1 cellular context compared by ENCODE assay signal in genomic region chr12:65930114-65930828, GRCh38.
A peak's percentile ranks its signal among the peaks of the same experiment; 100 is the strongest.
TF ChIP-seq lines count a peak whose summit lies in the region.

No MANE protein-coding gene starts in this region.

TF ChIP-seq in HepG2, 621 proteins besides CTCF, POLR2A, EP300 and RAD21 (continued from another document and continues in another):
- peak; percentile 76 for TF ChIP-seq TFE3 (CRISPR knock-in tag; IDR thresholded peaks at IDR 0.05)
- TF ChIP-seq TEAD2 (CRISPR knock-in tag; IDR thresholded peaks at IDR 0.05), result no peak
- TF ChIP-seq CREB1 (IDR thresholded peaks at IDR 0.05), result no peak
- TF ChIP-seq CREB1 (CRISPR knock-in tag; IDR thresholded peaks at IDR 0.05), result peak; percentile 57; the same call in 1 of the 2 replicates
- 0 out of 2 replicates have a peak, but pooled peaks have one; percentile 36 for TF ChIP-seq CCDC6 (CRISPR knock-in tag; IDR thresholded peaks at IDR 0.05)
- TF ChIP-seq ZNF609 (CRISPR knock-in tag; IDR thresholded peaks at IDR 0.05; ENCODE audit: borderline replicate concordance), result peak; percentile 94
- no peak for TF ChIP-seq ZFP62 (CRISPR knock-in tag; IDR thresholded peaks at IDR 0.05)
- no peak for TF ChIP-seq ZFYVE20 (CRISPR knock-in tag; IDR thresholded peaks at IDR 0.05; ENCODE audit: borderline replicate concordance, low read depth)
- no peak for TF ChIP-seq ZNF761 (CRISPR knock-in tag; conservative IDR thresholded peaks at IDR 0.05)
- TF ChIP-seq ZNF597 (CRISPR knock-in tag; IDR thresholded peaks at IDR 0.05), result no peak
- no peak for TF ChIP-seq ZNF713 (CRISPR knock-in tag; IDR thresholded peaks at IDR 0.05)
- TF ChIP-seq EHMT2 (IDR thresholded peaks at IDR 0.05; ENCODE audit: borderline replicate concordance, low read depth, low read length), result peak; percentile 67; the same call in 1 of the 2 replicates
- TF ChIP-seq ZXDC (CRISPR knock-in tag; IDR thresholded peaks at IDR 0.05), result no peak
- no peak for TF ChIP-seq BCL3 (CRISPR knock-in tag; IDR thresholded peaks at IDR 0.05)
- no peak for TF ChIP-seq ZNF18 (CRISPR knock-in tag; IDR thresholded peaks at IDR 0.05; ENCODE audit: insufficient replicate concordance)
- no peak for TF ChIP-seq ZNF484 (CRISPR knock-in tag; IDR thresholded peaks at IDR 0.05; ENCODE audit: borderline replicate concordance, low read depth)
- TF ChIP-seq ZNF792 (CRISPR knock-in tag; IDR thresholded peaks at IDR 0.05), result peak; percentile 74
- no peak for TF ChIP-seq LRRFIP1 (CRISPR knock-in tag; conservative IDR thresholded peaks at IDR 0.05)
- TF ChIP-seq ZNF550 (CRISPR knock-in tag; IDR thresholded peaks at IDR 0.05; ENCODE audit: borderline replicate concordance), result no peak
- TF ChIP-seq, protein P1, sequence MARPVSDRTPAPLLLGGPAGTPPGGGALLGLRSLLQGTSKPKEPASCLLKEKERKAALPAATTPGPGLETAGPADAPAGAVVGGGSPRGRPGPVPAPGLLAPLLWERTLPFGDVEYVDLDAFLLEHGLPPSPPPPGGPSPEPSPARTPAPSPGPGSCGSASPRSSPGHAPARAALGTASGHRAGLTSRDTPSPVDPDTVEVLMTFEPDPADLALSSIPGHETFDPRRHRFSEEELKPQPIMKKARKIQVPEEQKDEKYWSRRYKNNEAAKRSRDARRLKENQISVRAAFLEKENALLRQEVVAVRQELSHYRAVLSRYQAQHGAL (CRISPR knock-in tag; IDR thresholded peaks at IDR 0.05; ENCODE audit: not compliant biosample characterization), result no peak
- TF ChIP-seq SIX1 (CRISPR knock-in tag; IDR thresholded peaks at IDR 0.05; ENCODE audit: borderline replicate concordance), result peak; percentile 82; the same call in 1 of the 2 replicates
- peak; percentile 97 for TF ChIP-seq NCOR1 (IDR thresholded peaks at IDR 0.05; ENCODE audit: borderline replicate concordance, low read length)
- peak; percentile 97 for TF ChIP-seq BCL6 (CRISPR knock-in tag; IDR thresholded peaks at IDR 0.05)
- peak; percentile 6; the same call in 1 of the 2 replicates for TF ChIP-seq SMC3 (IDR thresholded peaks at IDR 0.05; ENCODE audit: low read length)
- no peak for TF ChIP-seq ZNF225 (CRISPR knock-in tag; IDR thresholded peaks at IDR 0.05)
- peak; percentile 96 for TF ChIP-seq ZBTB7B (CRISPR knock-in tag; IDR thresholded peaks at IDR 0.05)
- peak; percentile 52; the same call in 1 of the 2 replicates for TF ChIP-seq YEATS4 (CRISPR knock-in tag; IDR thresholded peaks at IDR 0.05; ENCODE audit: borderline replicate concordance)
- TF ChIP-seq ZNF574 (CRISPR knock-in tag; IDR thresholded peaks at IDR 0.05), result peak; percentile 63
- no peak for TF ChIP-seq HNRNPH1 (optimal IDR thresholded peaks at IDR 0.05; ENCODE audit: low read depth, low read length)
- TF ChIP-seq ZSCAN12 (CRISPR knock-in tag; IDR thresholded peaks at IDR 0.05), result no peak
- no peak for TF ChIP-seq STAG1 (CRISPR knock-in tag; IDR thresholded peaks at IDR 0.05)
- TF ChIP-seq SAFB2 (CRISPR knock-in tag; IDR thresholded peaks at IDR 0.05; ENCODE audit: borderline replicate concordance, low read depth), result no peak
- no peak for TF ChIP-seq MAFK (conservative IDR thresholded peaks at IDR 0.05 in 1 of 2, IDR thresholded peaks at IDR 0.05 in 1 of 2; ENCODE audit: low read length in 2 of 2)
- no peak for TF ChIP-seq GRHL1 (CRISPR knock-in tag; conservative IDR thresholded peaks at IDR 0.05)
- TF ChIP-seq ZNF333 (CRISPR knock-in tag; IDR thresholded peaks at IDR 0.05; ENCODE audit: borderline replicate concordance), result no peak
- TF ChIP-seq ZNF431 (CRISPR knock-in tag; IDR thresholded peaks at IDR 0.05; ENCODE audit: borderline replicate concordance, low read depth), result no peak
